In genomic region chr1:1782399-1783221, GRCh38 we compare ENCODE assay signal across 8 cellular contexts. TPM values are rescaled to one million over a fixed set of nuclear protein-coding genes. Genes with fewer than 3 reads are reported as not detected.
DNase-seq lines count a peak whose midpoint lies in the region; ATAC-seq and FAIRE-seq lines count a peak whose summit lies in the region.

No MANE protein-coding gene starts in this region.

- no peak for ATAC-seq in HG02588 (IDR thresholded peaks at IDR 0.05; ENCODE audit: unreplicated experiment)
- no peak for ATAC-seq in GM21529 (IDR thresholded peaks at IDR 0.05; ENCODE audit: unreplicated experiment)

- H3K9me3 ChIP-seq in iPS DF 6.9 (ENCODE audit: control insufficient read depth, insufficient read depth, low read length) (no peaks in the 10 kb centered on the region), skeletal muscle satellite cell (replicated peaks; ENCODE audit: low read length) (no peaks in the 10 kb centered on the region)

- H3K36me3 ChIP-seq in iPS DF 6.9 (ENCODE audit: control insufficient read depth, insufficient read depth, low read length) (peaks cover 10% of the 10 kb centered on the region), skeletal muscle satellite cell (ENCODE audit: insufficient read depth, low read length) (peaks cover 32% of the 10 kb centered on the region)

- H3K9ac ChIP-seq in skeletal muscle satellite cell (ENCODE audit: low read depth, low read length), result peak overlapping the region; percentile 18

- WGBS in iPS DF 6.9 (ENCODE audit: insufficient coverage, insufficient read length), result no CpG with 5 or more reads among the region's 36 CpGs

- no peak for DNase-seq in GM19239 (ENCODE audit: insufficient read length, low spot score)
- peak; percentile 22 for DNase-seq in NCI-H774 (lab: John Stamatoyannopoulos, UW)
- DNase-seq in amniotic epithelial cell (ENCODE audit: low read depth), result peak; percentile 70
- no peak for DNase-seq in iPS DF 6.9 (ENCODE audit: low read depth, low spot score)
- no peak for DNase-seq in NCI-H2171 (lab: John Stamatoyannopoulos, UW)

- peak; percentile 61 for FAIRE-seq in GM19239 (lab: Jason Lieb, UNC)

- no peaks in the 10 kb centered on the region for H3K27me3 ChIP-seq in iPS DF 6.9 (ENCODE audit: control insufficient read depth, insufficient read depth, low read length)
- no peaks in the 10 kb centered on the region for H3K27me3 ChIP-seq in skeletal muscle satellite cell (ENCODE audit: control insufficient read depth, insufficient read depth, low read length)

- H3K4me3 ChIP-seq in iPS DF 6.9 (ENCODE audit: low read length) (peak overlapping the region; percentile 6; the same call in 1 of the 2 replicates), skeletal muscle satellite cell (ENCODE audit: low read length) (peak overlapping the region; percentile 32)

- H3K27ac ChIP-seq in iPS DF 6.9 (ENCODE audit: low read length), result no peak overlapping the region

- H3K4me1 ChIP-seq in iPS DF 6.9 (ENCODE audit: control insufficient read depth, insufficient read depth, low read length) (peaks cover 8% of the 10 kb centered on the region), skeletal muscle satellite cell (ENCODE audit: control insufficient read depth, insufficient read depth, low read length) (peaks cover 53% of the 10 kb centered on the region)

- H3K4me2 ChIP-seq in skeletal muscle satellite cell (ENCODE audit: low read length), result peak overlapping the region; percentile 72

RNA-seq across cellular contexts. Expression of gene NADK, which starts 4.3 kb away (rescaled TPM):
- total RNA-seq in skeletal muscle satellite cell (2012; rRNA removed), result 43.0 and 43.6 TPM in 2 replicates

RNA-seq across cellular contexts. Expression of gene CDK11A, which starts 58.5 kb away (rescaled TPM):
- 7.1 and 10.5 TPM in 2 replicates for total RNA-seq in skeletal muscle satellite cell (2012; rRNA removed)

Comparison
In these comparisons a context has a peak if more than half of its experiments do, and no peak if none do; other contexts are left out.
1. DNase-seq: peak in NCI-H774 (single experiment) and amniotic epithelial cell (single experiment); none in GM19239 (single experiment), iPS DF 6.9 (single experiment) and NCI-H2171 (single experiment).